Comparison of ENCODE assay signal across 8 cellular contexts in the genomic region with DNA sequence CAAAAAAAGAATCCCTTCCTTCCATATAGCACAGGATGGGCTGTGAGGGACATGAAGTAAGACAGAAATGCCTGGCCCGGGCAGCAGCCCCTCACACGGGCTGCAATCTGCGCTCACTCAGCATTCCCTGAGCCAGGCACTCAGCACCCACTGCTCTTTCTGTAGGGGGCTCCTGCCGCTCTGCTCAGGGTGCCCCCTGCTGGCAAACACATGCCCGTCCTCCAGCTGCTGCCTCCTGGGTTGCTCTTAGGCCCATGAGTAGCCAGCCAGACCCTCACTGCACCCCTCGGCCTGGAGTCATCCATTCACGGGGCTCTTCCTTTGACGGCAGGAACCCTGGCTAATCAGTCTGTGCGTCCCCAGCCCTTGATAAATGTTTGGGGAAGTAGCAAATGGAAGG. TPM values are rescaled to one million over a fixed set of nuclear protein-coding genes. Genes with fewer than 3 reads are reported as not detected.
A peak's percentile ranks its signal among the peaks of the same experiment; 100 is the strongest.
DNase-seq lines count a peak whose midpoint lies in the region; ATAC-seq and TF ChIP-seq lines count a peak whose summit lies in the region.

No MANE protein-coding gene starts in this region.

- H3K36me3 Mint-ChIP-seq in stimulated activated naive CD8-positive, alpha-beta T cell treated with anti-CD3 and anti-CD28 coated beads, Interleukin-15, Interleukin-2, amounts not matched to agents 100 ng/mL and 50 ng/mL, for 24 hours (ENCODE audit: low read depth), result peaks cover 51% of the 10 kb centered on the region

- no peak for TF ChIP-seq POLR2A in lower leg skin (IDR thresholded peaks at IDR 0.05)

- H3K4me3 ChIP-seq in GM12865 (ENCODE audit: low read depth, low read length) (no peak overlapping the region), ascending aorta (no peak overlapping the region), lower leg skin (ENCODE audit: low read depth, poor library complexity, severe bottlenecking) (no peak overlapping the region)

- no peak for ATAC-seq in HG02852 (IDR thresholded peaks at IDR 0.05; ENCODE audit: unreplicated experiment)

- no peak overlapping the region for H3K4me3 Mint-ChIP-seq in stimulated activated naive CD8-positive, alpha-beta T cell treated with anti-CD3 and anti-CD28 coated beads, Interleukin-15, Interleukin-2, amounts not matched to agents 100 ng/mL and 50 ng/mL, for 24 hours

- peaks cover 28 to 50% of the 10 kb centered on the region in 2 donors for H3K36me3 ChIP-seq in ascending aorta

- peaks cover 3 to 9% of the 10 kb centered on the region in 2 donors for H3K4me1 ChIP-seq in ascending aorta

- H3K27me3 ChIP-seq in ascending aorta, result no peaks in the 10 kb centered on the region

- WGBS in lower leg skin, 2 donors, result 44 to 66% methylated on average over 9 of the region's 9 CpGs

- H3K27me3 Mint-ChIP-seq in stimulated activated naive CD8-positive, alpha-beta T cell treated with anti-CD3 and anti-CD28 coated beads, Interleukin-15, Interleukin-2, amounts not matched to agents 100 ng/mL and 50 ng/mL, for 24 hours, result no peaks in the 10 kb centered on the region

- TF ChIP-seq CTCF in GM12865 (IDR thresholded peaks at IDR 0.05; ENCODE audit: insufficient read depth, low read depth, low read length, missing control alignments) (peak; percentile 86), ascending aorta (IDR thresholded peaks at IDR 0.05) (peak; percentile 9 to 49 (median 32)), lower leg skin (IDR thresholded peaks at IDR 0.05) (no peak)

- intact Hi-C loops in ascending aorta (cut with DNase I) (no loop called here), lower leg skin (cut with DNase I; ENCODE audit: low total_unique reads) (no loop called here)

- no peak overlapping the region for H3K27ac ChIP-seq in ascending aorta

- no peaks in the 10 kb centered on the region for H3K9me3 Mint-ChIP-seq in stimulated activated naive CD8-positive, alpha-beta T cell treated with anti-CD3 and anti-CD28 coated beads, Interleukin-15, Interleukin-2, amounts not matched to agents 100 ng/mL and 50 ng/mL, for 24 hours

- peak overlapping the region; percentile 8 for H3K27ac Mint-ChIP-seq in stimulated activated naive CD8-positive, alpha-beta T cell treated with anti-CD3 and anti-CD28 coated beads, Interleukin-15, Interleukin-2, amounts not matched to agents 100 ng/mL and 50 ng/mL, for 24 hours

- DNase-seq in GM12865 (ENCODE audit: low read depth) (peak; percentile 68), NOMO-1 (lab: John Stamatoyannopoulos, UW; ENCODE audit: unreplicated experiment in 2 of 2) (peak; percentile 28 to 40), ascending aorta (ENCODE audit: low spot score in 2 of 2) (no peak), islet precursor cell (peak; percentile 81), RKO (ENCODE audit: low spot score) (no peak), lower leg skin (ENCODE audit: low spot score in 2 of 2) (no peak)

- H3K4me1 Mint-ChIP-seq in stimulated activated naive CD8-positive, alpha-beta T cell treated with anti-CD3 and anti-CD28 coated beads, Interleukin-15, Interleukin-2, amounts not matched to agents 100 ng/mL and 50 ng/mL, for 24 hours (ENCODE audit: low read depth), result peaks cover 11% of the 10 kb centered on the region

- no peaks in the 10 kb centered on the region for H3K9me3 ChIP-seq in ascending aorta

RNA-seq across cellular contexts. Expression of a gene that starts 6.9 kb away (rescaled TPM):
- 4.6 TPM for total RNA-seq in ascending aorta
- total RNA-seq in lower leg skin, result 10 to 100 TPM; 21.5 to 28.1 (median 25.5) TPM

RNA-seq across cellular contexts. Expression of a gene that starts 15.1 kb away (rescaled TPM):
- total RNA-seq in ascending aorta (961 TPM), lower leg skin (100 to 1,000 TPM; 695 to 923 (median 775) TPM)

RNA-seq across cellular contexts. Expression of a gene that starts 25.7 kb away (rescaled TPM):
- total RNA-seq in ascending aorta (not detected), lower leg skin (10 to 100 TPM in 1 of 4 donors, 1 to 10 TPM in 3; 2.6 to 12.6 (median 9.5) TPM)

RNA-seq across cellular contexts. Expression of a gene that starts 47.1 kb away (rescaled TPM):
- 0.21 TPM for total RNA-seq in ascending aorta
- 1 to 10 TPM; 1.9 to 7.9 (median 5.4) TPM for total RNA-seq in lower leg skin

RNA-seq across cellular contexts. Expression of a gene that starts 50.7 kb away (rescaled TPM):
- 10.6 TPM for total RNA-seq in ascending aorta
- 10 to 100 TPM; 65.9 to 85.5 (median 72.8) TPM for total RNA-seq in lower leg skin

Comparison
In these comparisons a context has a peak if more than half of its experiments do, and no peak if none do; other contexts are left out.
1. DNase-seq: peak in GM12865 (single experiment), NOMO-1 (2 of 2) and islet precursor cell (single experiment); none in ascending aorta (0 of 2), RKO (single experiment) and lower leg skin (0 of 2).
2. CTCF ChIP-seq: peak in GM12865 (single experiment) and ascending aorta (3 of 3); none in lower leg skin (0 of 3).